Comparison of ENCODE assay signal across 1 cellular context in the genomic region with DNA sequence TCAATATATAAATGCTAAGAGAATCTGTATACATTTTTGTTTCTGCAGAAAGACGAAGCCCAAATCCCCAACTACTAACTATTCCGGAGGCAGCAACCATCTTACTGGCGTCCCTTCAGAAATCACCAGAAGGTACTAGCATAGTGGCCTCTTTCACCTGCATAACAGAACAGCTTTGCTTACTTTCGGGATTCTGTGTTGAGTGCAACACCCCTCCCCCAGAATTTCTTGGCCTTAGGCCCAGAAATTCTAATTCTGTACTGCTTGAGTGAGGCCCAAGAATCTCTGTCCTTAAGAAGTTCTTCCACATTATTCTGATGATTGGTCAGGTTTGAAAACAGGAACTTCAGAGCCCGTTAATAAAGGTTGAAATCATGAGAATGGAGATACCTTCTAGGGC.
TF ChIP-seq lines count a peak whose summit lies in the region.

No MANE protein-coding gene starts in this region.

TF ChIP-seq in HepG2, 621 proteins besides CTCF, POLR2A, EP300 and RAD21:
- TF ChIP-seq ZNF430 (CRISPR knock-in tag; IDR thresholded peaks at IDR 0.05) (no peak), PHF8 (CRISPR knock-in tag; IDR thresholded peaks at IDR 0.05) (no peak), TBP (CRISPR knock-in tag; IDR thresholded peaks at IDR 0.05) (no peak), TBX2 (CRISPR knock-in tag; IDR thresholded peaks at IDR 0.05; ENCODE audit: borderline replicate concordance) (no peak), ZNF253 (CRISPR knock-in tag; IDR thresholded peaks at IDR 0.05; ENCODE audit: borderline replicate concordance) (no peak), LCORL (IDR thresholded peaks at IDR 0.05) (no peak), LCORL (CRISPR knock-in tag; IDR thresholded peaks at IDR 0.05) (no peak), HNRNPH1 (optimal IDR thresholded peaks at IDR 0.05; ENCODE audit: low read depth, low read length) (no peak), ZNF263 (CRISPR knock-in tag; IDR thresholded peaks at IDR 0.05) (no peak), ATF7 (IDR thresholded peaks at IDR 0.05) (no peak), ATF7 (CRISPR knock-in tag; IDR thresholded peaks at IDR 0.05) (no peak), BORCS8-MEF2B (CRISPR knock-in tag; IDR thresholded peaks at IDR 0.05) (no peak)
- TF ChIP-seq, protein P1, sequence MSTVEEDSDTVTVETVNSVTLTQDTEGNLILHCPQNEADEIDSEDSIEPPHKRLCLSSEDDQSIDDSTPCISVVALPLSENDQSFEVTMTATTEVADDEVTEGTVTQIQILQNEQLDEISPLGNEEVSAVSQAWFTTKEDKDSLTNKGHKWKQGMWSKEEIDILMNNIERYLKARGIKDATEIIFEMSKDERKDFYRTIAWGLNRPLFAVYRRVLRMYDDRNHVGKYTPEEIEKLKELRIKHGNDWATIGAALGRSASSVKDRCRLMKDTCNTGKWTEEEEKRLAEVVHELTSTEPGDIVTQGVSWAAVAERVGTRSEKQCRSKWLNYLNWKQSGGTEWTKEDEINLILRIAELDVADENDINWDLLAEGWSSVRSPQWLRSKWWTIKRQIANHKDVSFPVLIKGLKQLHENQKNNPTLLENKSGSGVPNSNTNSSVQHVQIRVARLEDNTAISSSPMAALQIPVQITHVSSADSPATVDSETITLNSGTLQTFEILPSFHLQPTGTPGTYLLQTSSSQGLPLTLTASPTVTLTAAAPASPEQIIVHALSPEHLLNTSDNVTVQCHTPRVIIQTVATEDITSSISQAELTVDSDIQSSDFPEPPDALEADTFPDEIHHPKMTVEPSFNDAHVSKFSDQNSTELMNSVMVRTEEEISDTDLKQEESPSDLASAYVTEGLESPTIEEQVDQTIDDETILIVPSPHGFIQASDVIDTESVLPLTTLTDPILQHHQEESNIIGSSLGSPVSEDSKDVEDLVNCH (CRISPR knock-in tag; IDR thresholded peaks at IDR 0.05) = no peak
- TF ChIP-seq, protein P2, sequence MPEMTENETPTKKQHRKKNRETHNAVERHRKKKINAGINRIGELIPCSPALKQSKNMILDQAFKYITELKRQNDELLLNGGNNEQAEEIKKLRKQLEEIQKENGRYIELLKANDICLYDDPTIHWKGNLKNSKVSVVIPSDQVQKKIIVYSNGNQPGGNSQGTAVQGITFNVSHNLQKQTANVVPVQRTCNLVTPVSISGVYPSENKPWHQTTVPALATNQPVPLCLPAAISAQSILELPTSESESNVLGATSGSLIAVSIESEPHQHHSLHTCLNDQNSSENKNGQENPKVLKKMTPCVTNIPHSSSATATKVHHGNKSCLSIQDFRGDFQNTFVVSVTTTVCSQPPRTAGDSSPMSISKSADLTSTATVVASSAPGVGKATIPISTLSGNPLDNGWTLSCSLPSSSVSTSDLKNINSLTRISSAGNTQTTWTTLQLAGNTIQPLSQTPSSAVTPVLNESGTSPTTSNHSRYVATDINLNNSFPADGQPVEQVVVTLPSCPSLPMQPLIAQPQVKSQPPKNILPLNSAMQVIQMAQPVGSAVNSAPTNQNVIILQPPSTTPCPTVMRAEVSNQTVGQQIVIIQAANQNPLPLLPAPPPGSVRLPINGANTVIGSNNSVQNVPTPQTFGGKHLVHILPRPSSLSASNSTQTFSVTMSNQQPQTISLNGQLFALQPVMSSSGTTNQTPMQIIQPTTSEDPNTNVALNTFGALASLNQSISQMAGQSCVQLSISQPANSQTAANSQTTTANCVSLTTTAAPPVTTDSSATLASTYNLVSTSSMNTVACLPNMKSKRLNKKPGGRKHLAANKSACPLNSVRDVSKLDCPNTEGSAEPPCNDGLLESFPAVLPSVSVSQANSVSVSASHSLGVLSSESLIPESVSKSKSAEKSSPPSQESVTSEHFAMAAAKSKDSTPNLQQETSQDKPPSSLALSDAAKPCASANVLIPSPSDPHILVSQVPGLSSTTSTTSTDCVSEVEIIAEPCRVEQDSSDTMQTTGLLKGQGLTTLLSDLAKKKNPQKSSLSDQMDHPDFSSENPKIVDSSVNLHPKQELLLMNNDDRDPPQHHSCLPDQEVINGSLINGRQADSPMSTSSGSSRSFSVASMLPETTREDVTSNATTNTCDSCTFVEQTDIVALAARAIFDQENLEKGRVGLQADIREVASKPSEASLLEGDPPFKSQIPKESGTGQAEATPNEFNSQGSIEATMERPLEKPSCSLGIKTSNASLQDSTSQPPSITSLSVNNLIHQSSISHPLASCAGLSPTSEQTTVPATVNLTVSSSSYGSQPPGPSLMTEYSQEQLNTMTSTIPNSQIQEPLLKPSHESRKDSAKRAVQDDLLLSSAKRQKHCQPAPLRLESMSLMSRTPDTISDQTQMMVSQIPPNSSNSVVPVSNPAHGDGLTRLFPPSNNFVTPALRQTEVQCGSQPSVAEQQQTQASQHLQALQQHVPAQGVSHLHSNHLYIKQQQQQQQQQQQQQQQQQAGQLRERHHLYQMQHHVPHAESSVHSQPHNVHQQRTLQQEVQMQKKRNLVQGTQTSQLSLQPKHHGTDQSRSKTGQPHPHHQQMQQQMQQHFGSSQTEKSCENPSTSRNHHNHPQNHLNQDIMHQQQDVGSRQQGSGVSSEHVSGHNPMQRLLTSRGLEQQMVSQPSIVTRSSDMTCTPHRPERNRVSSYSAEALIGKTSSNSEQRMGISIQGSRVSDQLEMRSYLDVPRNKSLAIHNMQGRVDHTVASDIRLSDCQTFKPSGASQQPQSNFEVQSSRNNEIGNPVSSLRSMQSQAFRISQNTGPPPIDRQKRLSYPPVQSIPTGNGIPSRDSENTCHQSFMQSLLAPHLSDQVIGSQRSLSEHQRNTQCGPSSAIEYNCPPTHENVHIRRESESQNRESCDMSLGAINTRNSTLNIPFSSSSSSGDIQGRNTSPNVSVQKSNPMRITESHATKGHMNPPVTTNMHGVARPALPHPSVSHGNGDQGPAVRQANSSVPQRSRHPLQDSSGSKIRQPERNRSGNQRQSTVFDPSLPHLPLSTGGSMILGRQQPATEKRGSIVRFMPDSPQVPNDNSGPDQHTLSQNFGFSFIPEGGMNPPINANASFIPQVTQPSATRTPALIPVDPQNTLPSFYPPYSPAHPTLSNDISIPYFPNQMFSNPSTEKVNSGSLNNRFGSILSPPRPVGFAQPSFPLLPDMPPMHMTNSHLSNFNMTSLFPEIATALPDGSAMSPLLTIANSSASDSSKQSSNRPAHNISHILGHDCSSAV (CRISPR knock-in tag; IDR thresholded peaks at IDR 0.05; ENCODE audit: borderline replicate concordance) = no peak
- TF ChIP-seq, protein P3, sequence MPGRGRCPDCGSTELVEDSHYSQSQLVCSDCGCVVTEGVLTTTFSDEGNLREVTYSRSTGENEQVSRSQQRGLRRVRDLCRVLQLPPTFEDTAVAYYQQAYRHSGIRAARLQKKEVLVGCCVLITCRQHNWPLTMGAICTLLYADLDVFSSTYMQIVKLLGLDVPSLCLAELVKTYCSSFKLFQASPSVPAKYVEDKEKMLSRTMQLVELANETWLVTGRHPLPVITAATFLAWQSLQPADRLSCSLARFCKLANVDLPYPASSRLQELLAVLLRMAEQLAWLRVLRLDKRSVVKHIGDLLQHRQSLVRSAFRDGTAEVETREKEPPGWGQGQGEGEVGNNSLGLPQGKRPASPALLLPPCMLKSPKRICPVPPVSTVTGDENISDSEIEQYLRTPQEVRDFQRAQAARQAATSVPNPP (CRISPR knock-in tag; IDR thresholded peaks at IDR 0.05) = no peak
TF ChIP-seq in HepG2: peak in this region for 0.
